In the genomic region with DNA sequence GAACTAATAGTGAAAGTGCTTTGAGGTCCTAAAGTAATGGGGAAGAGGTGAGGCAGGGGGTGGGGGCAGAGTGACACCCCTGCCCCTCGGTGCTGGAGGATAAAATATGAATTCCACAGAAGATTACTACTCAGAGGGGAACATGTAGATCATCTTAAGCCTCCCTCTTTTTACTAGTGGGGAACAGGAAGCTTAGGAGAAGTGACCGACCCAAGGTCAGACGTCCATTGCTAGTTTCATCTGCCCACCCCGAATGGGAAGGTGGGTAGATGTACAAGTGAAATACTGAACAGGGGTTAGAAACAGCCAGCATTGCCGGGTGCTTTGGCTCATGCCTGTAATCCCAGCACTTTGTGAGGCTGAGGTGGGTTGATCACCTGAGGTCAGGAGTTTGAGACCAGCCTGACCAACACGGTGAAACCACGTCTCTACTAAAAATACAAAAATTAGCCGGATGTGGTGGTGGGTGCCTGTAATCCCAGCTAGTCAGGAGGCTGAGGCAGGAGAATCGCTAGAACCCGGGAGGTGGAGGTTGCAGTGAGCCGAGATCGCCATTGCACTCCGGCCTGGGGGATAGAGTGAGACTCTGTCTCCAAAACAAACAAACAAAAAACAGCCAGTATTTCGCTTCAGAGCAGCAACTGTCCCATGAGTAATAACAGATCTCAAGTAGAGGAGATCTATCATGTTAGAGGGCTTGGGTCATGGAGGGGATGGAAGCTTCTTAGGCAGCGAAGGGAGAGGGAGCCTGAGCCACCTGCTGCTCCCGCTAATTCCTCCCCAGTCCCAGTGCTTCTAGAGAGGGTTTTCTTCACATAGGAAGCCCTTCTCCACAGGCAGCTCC, we compare ENCODE assay signal across 8 cellular contexts. TPM values are rescaled to one million over a fixed set of nuclear protein-coding genes. Genes with fewer than 3 reads are reported as not detected.
DNase-seq lines count a peak whose midpoint lies in the region; ATAC-seq, FAIRE-seq and TF ChIP-seq lines count a peak whose summit lies in the region.

No MANE protein-coding gene starts in this region.

- no peaks in the 10 kb centered on the region for H3F3A ChIP-seq in PC-3 (ENCODE audit: low read length, unreplicated experiment)

- no peaks in the 10 kb centered on the region; the same call in 1 of the 2 replicates for H3K36me3 ChIP-seq in PC-3 (ENCODE audit: low read depth, low read length)
- H3K36me3 ChIP-seq in pancreas: peaks cover 0 to 7% (median 3%) of the 10 kb centered on the region in 3 donors

- CTCF ChIA-PET in CD4-positive, alpha-beta T cell (lab: Charles Lee): interaction anchor here (1.2 to 8.8 kb wide), 5 partner anchors 10 to 67 kb away, joined by 4 to 93 read pairs (median 13); no protein-coding TSS in a partner anchor
- CTCF ChIA-PET in PC-3 (lab: Charles Lee): interaction anchor here (0.5 to 0.9 kb wide), 2 partner anchors 10 to 72 kb away, joined by 6 to 7 read pairs; no protein-coding TSS in a partner anchor

- H3K4me3 ChIP-seq in PC-3 (ENCODE audit: low read length) (peak overlapping the region; percentile 80), pancreas (peak overlapping the region in 1 of 4 donors; percentile 79)

- peaks cover 34% of the 10 kb centered on the region for H3K36me3 Mint-ChIP-seq in CD4-positive, alpha-beta T cell (ENCODE audit: low read depth)
- H3K36me3 Mint-ChIP-seq in endothelial cell (ENCODE audit: low read depth, unreplicated experiment): peaks cover 8% of the 10 kb centered on the region

- no peaks in the 10 kb centered on the region for H3K9me2 ChIP-seq in PC-3 (replicated peaks; ENCODE audit: low read length)

- no peak for DNase-seq in CD4-positive, alpha-beta T cell
- DNase-seq in PC-3: no peak
- DNase-seq in endothelial cell (ENCODE audit: low spot score): no peak
- DNase-seq in pancreas: peak in 2 of 6 donors; percentile 19 to 24
- DNase-seq in anterior cingulate cortex (lab: John Stamatoyannopoulos, UW): no peak
- DNase-seq in iPS-NIHi7 (ENCODE audit: extremely low spot score): no peak
- no peak for DNase-seq in GM03348 (ENCODE audit: low spot score)
- DNase-seq in NCI-H69 (lab: John Stamatoyannopoulos, UW): no peak

- peaks cover 23% of the 10 kb centered on the region for H3K79me2 ChIP-seq in PC-3 (ENCODE audit: low read length)

- no peaks in the 10 kb centered on the region for H3K9me3 Mint-ChIP-seq in CD4-positive, alpha-beta T cell
- H3K9me3 Mint-ChIP-seq in endothelial cell (ENCODE audit: unreplicated experiment): no peaks in the 10 kb centered on the region

- H3K9me3 ChIP-seq in CD4-positive, alpha-beta T cell (ENCODE audit: control insufficient read depth, low read length): no peaks in the 10 kb centered on the region
- no peaks in the 10 kb centered on the region for H3K9me3 ChIP-seq in PC-3 (ENCODE audit: low read length)
- H3K9me3 ChIP-seq in pancreas: no peaks in the 10 kb centered on the region

- H3K4me1 ChIP-seq in PC-3 (ENCODE audit: insufficient read depth, low read length): peaks cover 46% of the 10 kb centered on the region
- peaks cover 38 to 44% (median 41%) of the 10 kb centered on the region in 3 donors for H3K4me1 ChIP-seq in pancreas

- H3K4me2 ChIP-seq in PC-3 (ENCODE audit: low read length): peak overlapping the region; percentile 89

- H3K27ac Mint-ChIP-seq in CD4-positive, alpha-beta T cell: peak overlapping the region; percentile 91
- H3K27ac Mint-ChIP-seq in endothelial cell (ENCODE audit: unreplicated experiment): peak overlapping the region; percentile 30

- BruUV-seq in PC-3 (replicated peaks; lab: Mats Ljungman, UMichigan): no TSS peak

- peaks cover 92% of the 10 kb centered on the region for H3K4me1 Mint-ChIP-seq in CD4-positive, alpha-beta T cell (ENCODE audit: low read depth)
- H3K4me1 Mint-ChIP-seq in endothelial cell (ENCODE audit: unreplicated experiment): peaks cover 62% of the 10 kb centered on the region

- H3K4me3 Mint-ChIP-seq in CD4-positive, alpha-beta T cell: peak overlapping the region; percentile 97
- H3K4me3 Mint-ChIP-seq in endothelial cell (ENCODE audit: unreplicated experiment): peak overlapping the region; percentile 86

- no peaks in the 10 kb centered on the region for H3K27me3 Mint-ChIP-seq in CD4-positive, alpha-beta T cell
- peaks cover 26% of the 10 kb centered on the region for H3K27me3 Mint-ChIP-seq in endothelial cell (ENCODE audit: unreplicated experiment)

- no peak for TF ChIP-seq CTCF in CD4-positive, alpha-beta T cell (IDR thresholded peaks at IDR 0.05)
- TF ChIP-seq CTCF in PC-3 (conservative IDR thresholded peaks at IDR 0.05; ENCODE audit: low read depth, low read length): no peak
- no peak for TF ChIP-seq CTCF in endothelial cell (IDR thresholded peaks at IDR 0.05; ENCODE audit: unreplicated experiment)
- TF ChIP-seq CTCF in pancreas (IDR thresholded peaks at IDR 0.05): no peak

- peaks cover 6% of the 10 kb centered on the region for H4K20me1 ChIP-seq in PC-3 (ENCODE audit: low read length)

- FAIRE-seq in pancreas (lab: Jason Lieb, UNC): no peak

- no peak for ATAC-seq in CD4-positive, alpha-beta T cell (ENCODE audit: poor library complexity)
- ATAC-seq in PC-3 (no peak), pancreas (no peak)

- H3K9ac ChIP-seq in PC-3 (ENCODE audit: low read length): peak overlapping the region; percentile 91

- intact Hi-C loops in CD4-positive, alpha-beta T cell (cut with DNase I, micrococcal nuclease): no loop called here
- intact Hi-C loops in PC-3 (cut with micrococcal nuclease) (no loop called here), pancreas (cut with DNase I) (no loop called here)

- WGBS in pancreas, 2 donors: 65 to 74% methylated on average over 16 of the region's 16 CpGs

- H3K27me3 ChIP-seq in CD4-positive, alpha-beta T cell (ENCODE audit: control insufficient read depth, insufficient read depth, low read length): no peaks in the 10 kb centered on the region
- no peaks in the 10 kb centered on the region for H3K27me3 ChIP-seq in PC-3 (ENCODE audit: low read length)
- H3K27me3 ChIP-seq in pancreas: no peaks in the 10 kb centered on the region

- peak overlapping the region; percentile 17 for H3K27ac ChIP-seq in CD4-positive, alpha-beta T cell (ENCODE audit: low read depth, low read length)
- peak overlapping the region; percentile 99 for H3K27ac ChIP-seq in PC-3 (ENCODE audit: low read length)
- H3K27ac ChIP-seq in pancreas: peak overlapping the region; percentile 94 to 99 (median 96)

- POLR2A ChIA-PET in CD4-positive, alpha-beta T cell (lab: Charles Lee): interaction anchor here (0.8 to 9.7 kb wide), 9 partner anchors 10 to 221 kb away, joined by 3 to 335 read pairs (median 24); a partner anchor contains a TSS
- POLR2A ChIA-PET in PC-3 (lab: Charles Lee; ENCODE audit: unreplicated experiment): interaction anchor here (0.6 to 1.1 kb wide), 2 partner anchors 11 to 28 kb away, joined by 3 to 7 read pairs; no protein-coding TSS in a partner anchor

- H2AFZ ChIP-seq in PC-3 (ENCODE audit: low read length): no peak overlapping the region

RNA-seq across cellular contexts. Expression of a gene that starts 1.2 kb away (rescaled TPM):
- total RNA-seq in CD4-positive, alpha-beta T cell: 10 to 100 TPM; 29.6 to 34.1 TPM
- 7.1 and 9.2 TPM in 2 replicates for total RNA-seq in PC-3 (2014; rRNA removed)
- total RNA-seq in endothelial cell (ENCODE audit: unreplicated experiment): 2.6 TPM
- 10 to 100 TPM in 4 of 6 donors, 1 to 10 TPM in 2; 4.8 to 16.6 (median 11.2) TPM for total RNA-seq in pancreas
- 10 to 100 TPM; 11.0 to 17.5 TPM for polyA plus RNA-seq in pancreas

RNA-seq across cellular contexts. Expression of a gene that starts 20.2 kb away (rescaled TPM):
- total RNA-seq in CD4-positive, alpha-beta T cell: 10 to 100 TPM; 77.0 to 79.2 TPM
- total RNA-seq in PC-3 (2014; rRNA removed) (22.2 and 38.1 TPM in 2 replicates), endothelial cell (ENCODE audit: unreplicated experiment) (96.2 TPM), pancreas (10 to 100 TPM; 21.0 to 44.6 (median 29.2) TPM)
- polyA plus RNA-seq in pancreas: 100 to 1,000 TPM in 1 of 2 donors, 10 to 100 TPM in 1; 71.0 to 105 TPM

RNA-seq across cellular contexts. Expression of a gene that starts 38.7 kb away (rescaled TPM):
- total RNA-seq in CD4-positive, alpha-beta T cell: 100 to 1,000 TPM; 195 to 207 TPM
- total RNA-seq in PC-3 (2014; rRNA removed) (27.3 and 39.2 TPM in 2 replicates), endothelial cell (ENCODE audit: unreplicated experiment) (96.4 TPM), pancreas (10 to 100 TPM; 31.3 to 46.2 (median 40.8) TPM)
- polyA plus RNA-seq in pancreas: 10 to 100 TPM; 35.2 to 42.3 TPM

RNA-seq across cellular contexts. Expression of a gene that starts 38.8 kb away (rescaled TPM):
- total RNA-seq in CD4-positive, alpha-beta T cell: 10 to 100 TPM; 35.2 to 36.4 TPM
- total RNA-seq in PC-3 (2014; rRNA removed): 6.6 and 11.2 TPM in 2 replicates
- total RNA-seq in endothelial cell (ENCODE audit: unreplicated experiment): 13.6 TPM
- total RNA-seq in pancreas: 10 to 100 TPM; 13.8 to 28.1 (median 20.6) TPM
- 10 to 100 TPM; 22.4 to 35.7 TPM for polyA plus RNA-seq in pancreas

RNA-seq across cellular contexts. Expression of a gene that starts 47.4 kb away (rescaled TPM):
- total RNA-seq in CD4-positive, alpha-beta T cell: 10 to 100 TPM; 82.9 to 85.3 TPM
- total RNA-seq in PC-3 (2014; rRNA removed): 73.0 and 78.7 TPM in 2 replicates
- total RNA-seq in endothelial cell (ENCODE audit: unreplicated experiment): 111 TPM
- 10 to 100 TPM; 22.1 to 43.7 (median 29.1) TPM for total RNA-seq in pancreas
- polyA plus RNA-seq in pancreas: 10 to 100 TPM; 58.5 to 60.1 TPM

Comparison
In these comparisons a context has a peak if more than half of its experiments do, and no peak if none do; other contexts are left out.
1. H3K27ac ChIP-seq: peak in every context shown above with its lines; median percentile 99 in PC-3; 96 in pancreas; 17 in CD4-positive, alpha-beta T cell.